10 cellular contexts compared by ENCODE assay signal in genomic region chr14:56290195-56290594, GRCh38.
"Had no signal": no experiment of that assay in that cellular context is flagged by ENCODE, and none has a peak within 500 bp of the region (broad histone marks: within the 10 kb centered on the region; RNA-seq: fewer than 3 reads in every experiment).

No MANE protein-coding gene starts in this region.

- FAIRE-seq: H1, H54 had no signal

- H3K27ac Mint-ChIP-seq: GM23338, H9, HFFc6 had no signal

- H3K9me3 Mint-ChIP-seq: GM23338, H9, HFFc6 had no signal

- ATAC-seq: GM23338, HCT116 had no signal

- H3K4me3 Mint-ChIP-seq: GM23338, H9, HFFc6 had no signal

- DNase-seq: GM23248, GOT3, H7, H9, HCEC 1CT, HFFc6 had no signal

- H3K4me1 Mint-ChIP-seq: GM23338, H9 had no signal
